ENCODE assay signal across 2 cellular contexts in the genomic region with DNA sequence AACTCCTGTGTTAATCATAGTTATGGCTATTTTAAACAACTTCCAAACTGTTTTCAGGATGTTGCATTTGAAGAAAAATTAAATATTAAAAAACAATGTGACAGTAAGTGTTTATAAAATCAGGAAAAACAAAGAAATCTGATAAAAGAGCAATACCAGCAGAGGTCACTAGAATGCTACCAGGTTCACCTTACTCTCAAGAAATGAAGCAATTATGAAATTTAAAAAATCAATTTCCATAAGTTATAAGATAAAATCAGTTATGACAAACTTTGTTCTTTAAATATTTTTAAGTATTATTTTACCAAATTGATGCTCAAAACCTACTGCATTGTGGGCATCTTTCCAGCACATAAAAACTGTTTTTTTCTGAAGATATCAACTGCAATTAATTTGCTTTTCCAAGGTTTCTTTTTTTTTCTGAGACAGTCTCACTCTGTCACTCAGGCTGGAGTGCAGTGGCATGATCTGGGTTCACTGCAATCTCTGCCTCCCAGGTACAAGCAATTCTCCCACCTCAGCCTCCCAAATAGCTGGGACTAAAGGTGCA.
TF ChIP-seq lines count a peak whose summit lies in the region.

No MANE protein-coding gene starts in this region.

TF ChIP-seq in HCT116, 20 proteins besides CTCF, POLR2A, EP300 and RAD21:
- TF ChIP-seq ZFX (IDR thresholded peaks at IDR 0.05), result no peak
- TF ChIP-seq CEBPB (IDR thresholded peaks at IDR 0.05; ENCODE audit: low read depth), result peak; percentile 41; the same call in 1 of the 2 replicates

TF ChIP-seq in HepG2, 621 proteins besides CTCF, POLR2A, EP300 and RAD21:
- TF ChIP-seq BRD4 (CRISPR knock-in tag; IDR thresholded peaks at IDR 0.05) (no peak), STAG1 (CRISPR knock-in tag; IDR thresholded peaks at IDR 0.05) (peak; percentile 53)
